ENCODE assay signal across 13 cellular contexts in genomic region chr13:74074723-74075122, GRCh38. TPM values are rescaled to one million over a fixed set of nuclear protein-coding genes. Genes with fewer than 3 reads are reported as not detected.
A peak's percentile ranks its signal among the peaks of the same experiment; 100 is the strongest.
DNase-seq lines count a peak whose midpoint lies in the region; ATAC-seq and TF ChIP-seq lines count a peak whose summit lies in the region.
"Had no signal": no experiment of that assay in that cellular context is flagged by ENCODE, and none has a peak within 500 bp of the region (broad histone marks: within the 10 kb centered on the region; RNA-seq: fewer than 3 reads in every experiment).

No MANE protein-coding gene starts in this region.

- no peaks in the 10 kb centered on the region for H3K27me3 Mint-ChIP-seq in memory B cell
- H3K27me3 Mint-ChIP-seq: B cell had no signal

- H2AFZ ChIP-seq in mammary epithelial cell (ENCODE audit: low read depth, low read length) = peak overlapping the region; percentile 58

- POLR2A ChIA-PET in AG04449 (lab: Yijun Ruan, JAX) = no interaction called here

- H3K36me3 Mint-ChIP-seq in memory B cell = peaks cover 12% of the 10 kb centered on the region

- peak overlapping the region; percentile 84 for H3K27ac Mint-ChIP-seq in memory B cell
- H3K27ac Mint-ChIP-seq: activated T-helper 2 cell treated with anti-CD3 and anti-CD28 coated beads, Interferon-gamma antibody, Interleukin-2, Interleukin-4, amounts not matched to agents 10 μg/mL and 5 μg/mL and 100 μg/mL, durations not matched to agents 14 hours and 24 hours and 36 hours; B cell had no signal

- H3K27me3 ChIP-seq in mammary epithelial cell (ENCODE audit: insufficient read depth, low read length) = no peaks in the 10 kb centered on the region
- H3K27me3 ChIP-seq: uterus had no signal

- H3K36me3 ChIP-seq in mammary epithelial cell (ENCODE audit: insufficient read depth, low read length) = no peaks in the 10 kb centered on the region
- H3K36me3 ChIP-seq: uterus had no signal

- TF ChIP-seq CTCF in AG04449 (IDR thresholded peaks at IDR 0.05; ENCODE audit: insufficient read depth, low read length, missing control alignments) = no peak
- no peak for TF ChIP-seq CTCF in mammary epithelial cell (conservative IDR thresholded peaks at IDR 0.05 in 1 of 2, IDR thresholded peaks at IDR 0.05 in 1 of 2; ENCODE audit: extremely low read depth in 1 of 2, insufficient read depth in 1 of 2, low read depth in 1 of 2, low read length in 2 of 2)

- BruUV-seq in mammary epithelial cell (replicated peaks; lab: Mats Ljungman, UMichigan) = no TSS peak

- no peaks in the 10 kb centered on the region for H3K9me3 ChIP-seq in mammary epithelial cell (replicated peaks; ENCODE audit: insufficient read depth, low read length)
- H3K9me3 ChIP-seq: uterus had no signal

- H4K20me1 ChIP-seq in mammary epithelial cell (ENCODE audit: insufficient read depth, low read length) = no peaks in the 10 kb centered on the region

- no peak overlapping the region for H3K4me3 ChIP-seq in AG04449 (ENCODE audit: low read depth, low read length)
- H3K4me3 ChIP-seq in mammary epithelial cell (replicated peaks in 1 of 3; ENCODE audit: insufficient read depth in 1 of 3, low read depth in 2 of 3, low read length in 3 of 3) = no peak overlapping the region
- H3K4me3 ChIP-seq: uterus had no signal

- H3K4me1 Mint-ChIP-seq in memory B cell = peaks cover 41% of the 10 kb centered on the region

- H3K4me1 ChIP-seq in mammary epithelial cell (ENCODE audit: insufficient read depth, low read length) = peaks cover 16% of the 10 kb centered on the region
- H3K4me1 ChIP-seq: uterus had no signal

- intact Hi-C loops in mammary epithelial cell (cut with micrococcal nuclease) = no loop called here

- H3K4me3 Mint-ChIP-seq in memory B cell = no peak overlapping the region
- H3K4me3 Mint-ChIP-seq: B cell had no signal

- DNase-seq in AG04449 (ENCODE audit: low read depth, low spot score) (peak; percentile 16), HT1080 (ENCODE audit: low read depth) (peak; percentile 67), mammary epithelial cell (peak; percentile 24), memory B cell (ENCODE audit: low spot score in 2 of 2) (no peak), ACHN (no peak), SHP77 (lab: John Stamatoyannopoulos, UW) (no peak)
- DNase-seq: cerebellar nuclear complex, occipital lobe, uterus had no signal

- H3K79me2 ChIP-seq in mammary epithelial cell (ENCODE audit: insufficient read depth, low read length) = peaks cover 65% of the 10 kb centered on the region

- peaks cover 1% of the 10 kb centered on the region for H3K9me3 Mint-ChIP-seq in memory B cell

- peak overlapping the region; percentile 64 for H3K4me2 ChIP-seq in mammary epithelial cell (ENCODE audit: insufficient read depth, low read depth, low read length)

- CTCF ChIA-PET in AG04449 (lab: Yijun Ruan, JAX) = interaction anchor here (1.5 kb wide), 2 partner anchors 10 to 12 kb away, joined by 4 read pairs; no protein-coding TSS in a partner anchor
- CTCF ChIA-PET in mammary epithelial cell (lab: Charles Lee; ENCODE audit: low non-redundant PET) = no interaction called here

- dilution Hi-C loops in mammary epithelial cell (cut with HindIII; ENCODE audit: low sequenced_read_pairs) = no loop called here

- no peak overlapping the region for H3K9ac ChIP-seq in mammary epithelial cell (ENCODE audit: insufficient read depth, low read length)

- in situ Hi-C loops in mammary epithelial cell (cut with MboI; ENCODE audit: low sequenced_read_pairs in 2 of 2) (no loop called here), ACHN (cut with HindIII; ENCODE audit: low pct_ligation_motif_present, low pct_unique_long_range_greater_than_20kb, low sequenced_read_pairs) (no loop called here)

- no peak overlapping the region for H3K27ac ChIP-seq in mammary epithelial cell (ENCODE audit: insufficient read depth, low read depth, low read length)
- H3K27ac ChIP-seq: uterus had no signal

- no peak for ATAC-seq in memory B cell (ENCODE audit: low read depth)
- no peak for ATAC-seq in HG03460 (IDR thresholded peaks at IDR 0.05; ENCODE audit: unreplicated experiment)
- ATAC-seq in HG03045 (IDR thresholded peaks at IDR 0.05; ENCODE audit: unreplicated experiment) = no peak

RNA-seq across cellular contexts. Expression of gene KLF12, which starts 59.5 kb away (rescaled TPM):
- total RNA-seq in HT1080 (2014; rRNA removed; shearing (Covaris generic)) = 3.9 and 7.7 TPM in 2 replicates
- polyA plus RNA-seq in HT1080 (2015; cell fraction: cytosol; rRNA removed) = 4.2 and 5.5 TPM in 2 replicates
- polyA plus RNA-seq in HT1080 (2015; cell fraction: nucleus; rRNA removed) = 10.2 and 10.8 TPM in 2 replicates
- 10 to 100 TPM; 10.7 to 11.9 TPM for total RNA-seq in mammary epithelial cell
- polyA plus RNA-seq in mammary epithelial cell = 8.2 TPM
- polyA minus RNA-seq in mammary epithelial cell = 9.0 TPM

Comparison
In these comparisons a context has a peak if more than half of its experiments do, and no peak if none do; other contexts are left out.
1. DNase-seq: peak in AG04449 (single experiment), HT1080 (single experiment) and mammary epithelial cell (single experiment); none in memory B cell (0 of 2), ACHN (single experiment) and SHP77 (0 of 2).